In the genomic region with DNA sequence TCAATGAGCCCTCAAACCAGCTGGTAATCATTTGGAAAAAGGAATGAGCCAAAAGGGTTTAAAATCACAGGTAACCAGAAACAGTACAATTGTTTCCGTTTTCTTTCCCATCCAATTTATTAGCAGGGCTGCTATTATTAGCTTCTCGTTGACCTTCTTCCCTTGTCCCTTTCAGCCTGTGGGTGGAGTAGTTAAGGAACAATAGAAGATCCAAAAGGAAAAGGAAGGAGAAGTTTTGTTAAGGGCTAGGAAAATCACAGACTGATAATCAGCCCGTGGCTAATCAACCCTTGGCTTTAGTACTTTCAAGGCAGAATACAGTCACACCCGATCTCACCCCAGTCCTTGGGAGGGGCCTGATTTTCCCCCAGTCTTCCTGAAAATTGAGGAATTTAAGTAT, we compare ENCODE assay signal across 20 cellular contexts. TPM values are rescaled to one million over a fixed set of nuclear protein-coding genes. Genes with fewer than 3 reads are reported as not detected.
"Had no signal": no experiment of that assay in that cellular context is flagged by ENCODE, and none has a peak within 500 bp of the region (broad histone marks: within the 10 kb centered on the region; RNA-seq: fewer than 3 reads in every experiment).

No MANE protein-coding gene starts in this region.

- ATAC-seq: activated CD8-positive, alpha-beta T cell treated with anti-CD3 and anti-CD28 coated beads for 36 hours; activated naive CD4-positive, alpha-beta T cell treated with anti-CD3 and anti-CD28 coated beads, Interleukin-2, amount 50 U/mL, for 72 hours; body of pancreas had no signal

- H3K4me3 ChIP-seq: body of pancreas, colonic mucosa, lung had no signal

- H3K27ac Mint-ChIP-seq: activated CD4-positive, alpha-beta T cell treated with anti-CD3 and anti-CD28 coated beads, Interleukin-2, amount 10 ng/mL, durations not matched to agents 24 days and 14 days; activated CD8-positive, alpha-beta T cell treated with anti-CD3 and anti-CD28 coated beads for 36 hours; activated naive CD4-positive, alpha-beta T cell treated with anti-CD3 and anti-CD28 coated beads, Interleukin-2, amount 50 U/mL, for 72 hours; activated T-cell treated with anti-CD3 and anti-CD28 coated beads, Interleukin-2, amount 50 U/mL, for 24 hours; mesothelial cell of epicardium; nephron progenitor cell; stimulated activated naive CD8-positive, alpha-beta T cell treated with anti-CD3 and anti-CD28 coated beads, Interleukin-15, Interleukin-2, amounts not matched to agents 100 ng/mL and 50 ng/mL, for 24 hours had no signal

- DNase-seq: activated CD4-positive, alpha-beta T cell treated with anti-CD3 and anti-CD28 coated beads, Interleukin-2, amount 10 ng/mL, durations not matched to agents 24 days and 14 days; activated CD8-positive, alpha-beta T cell treated with anti-CD3 and anti-CD28 coated beads for 36 hours; activated effector memory CD4-positive, alpha-beta T cell treated with anti-CD3 and anti-CD28 coated beads, Interleukin-2, amount 50 U/mL, for 16 hours; activated T-cell treated with anti-CD3 and anti-CD28 coated beads, Interleukin-2, amount 50 U/mL, for 24 hours; amniotic stem cell; body of pancreas; colonic mucosa; erythroblast; nephron progenitor cell; nucleus accumbens; stimulated activated CD4-positive, alpha-beta T cell treated with anti-CD3 and anti-CD28 coated beads, Interleukin-2, amount 100 ng/mL, for 48 hours had no signal

- H3K36me3 Mint-ChIP-seq: activated naive CD4-positive, alpha-beta T cell treated with anti-CD3 and anti-CD28 coated beads, Interleukin-2, amount 50 U/mL, for 72 hours; mesothelial cell of epicardium had no signal

- H3K9me3 ChIP-seq: body of pancreas, colonic mucosa had no signal

- H3K4me1 Mint-ChIP-seq: activated CD4-positive, alpha-beta T cell treated with anti-CD3 and anti-CD28 coated beads, Interleukin-2, amount 10 ng/mL, durations not matched to agents 24 days and 14 days; central memory CD8-positive, alpha-beta T cell had no signal

- H3K4me3 Mint-ChIP-seq: activated CD4-positive, alpha-beta T cell treated with anti-CD3 and anti-CD28 coated beads, Interleukin-2, amount 10 ng/mL, durations not matched to agents 24 days and 14 days; activated CD8-positive, alpha-beta T cell treated with anti-CD3 and anti-CD28 coated beads for 36 hours; activated T-cell treated with anti-CD3 and anti-CD28 coated beads, Interleukin-2, amount 50 U/mL, for 24 hours; central memory CD8-positive, alpha-beta T cell; mesothelial cell of epicardium; nephron progenitor cell; stimulated activated naive CD8-positive, alpha-beta T cell treated with anti-CD3 and anti-CD28 coated beads, Interleukin-15, Interleukin-2, amounts not matched to agents 100 ng/mL and 50 ng/mL, for 24 hours had no signal

- H3K27me3 Mint-ChIP-seq: activated T-cell treated with anti-CD3 and anti-CD28 coated beads, Interleukin-2, amount 50 U/mL, for 24 hours; stimulated activated naive CD8-positive, alpha-beta T cell treated with anti-CD3 and anti-CD28 coated beads, Interleukin-15, Interleukin-2, amounts not matched to agents 100 ng/mL and 50 ng/mL, for 24 hours had no signal

- H3K36me3 ChIP-seq: colonic mucosa had no signal

- H3K4me1 ChIP-seq: body of pancreas, colonic mucosa had no signal

- H3K9me3 Mint-ChIP-seq: activated CD4-positive, alpha-beta T cell treated with anti-CD3 and anti-CD28 coated beads, Interleukin-2, amount 10 ng/mL, durations not matched to agents 24 days and 14 days; activated CD8-positive, alpha-beta T cell treated with anti-CD3 and anti-CD28 coated beads for 36 hours; activated naive CD4-positive, alpha-beta T cell treated with anti-CD3 and anti-CD28 coated beads, Interleukin-2, amount 50 U/mL, for 72 hours; activated T-cell treated with anti-CD3 and anti-CD28 coated beads, Interleukin-2, amount 50 U/mL, for 24 hours; central memory CD8-positive, alpha-beta T cell; mesothelial cell of epicardium; nephron progenitor cell; stimulated activated naive CD8-positive, alpha-beta T cell treated with anti-CD3 and anti-CD28 coated beads, Interleukin-15, Interleukin-2, amounts not matched to agents 100 ng/mL and 50 ng/mL, for 24 hours had no signal

- H3K27ac ChIP-seq: body of pancreas, colonic mucosa had no signal

- H3K27me3 ChIP-seq: body of pancreas, colonic mucosa had no signal

RNA-seq across cellular contexts. Expression of gene TMEM252, which starts 38.4 kb away (rescaled TPM):
- total RNA-seq: activated CD4-positive, alpha-beta T cell treated with anti-CD3 and anti-CD28 coated beads, Interleukin-2, amount 10 ng/mL, durations not matched to agents 24 days and 14 days; activated CD8-positive, alpha-beta T cell treated with anti-CD3 and anti-CD28 coated beads for 36 hours; activated naive CD4-positive, alpha-beta T cell treated with anti-CD3 and anti-CD28 coated beads, Interleukin-2, amount 50 U/mL, for 72 hours; body of pancreas; colonic mucosa; lung; mesothelial cell of epicardium; myocyte; T-helper 1 cell treated with Interleukin-12 subunit alpha and Interleukin-12 subunit beta and Interleukin-4 antibody, amounts not matched to agents 30 ng/mL and 1 ng/mL, for 36 hours; temporal lobe; urinary bladder had no signal
- polyA plus RNA-seq: lung had no signal
